ENCODE assay signal across 9 cellular contexts in the genomic region with DNA sequence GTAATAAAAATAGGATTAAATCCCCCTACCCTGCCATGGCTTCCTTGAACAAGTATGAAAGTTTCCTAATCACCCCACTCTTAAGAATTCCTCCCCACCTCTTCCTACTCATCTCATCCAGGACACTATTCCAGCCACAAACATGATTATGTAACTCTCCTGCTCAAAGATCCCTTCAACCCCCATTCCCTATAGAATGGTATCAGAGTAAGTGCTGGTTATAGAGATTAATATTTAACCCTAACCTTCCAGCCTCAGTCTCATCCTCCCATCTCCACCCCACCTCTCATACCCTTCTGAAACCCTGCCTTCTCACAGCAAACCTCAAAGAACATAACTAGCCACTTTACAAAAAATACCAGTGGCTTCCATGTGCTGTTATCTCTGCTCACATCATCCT.
DNase-seq lines count a peak whose midpoint lies in the region; TF ChIP-seq lines count a peak whose summit lies in the region.
"Had no signal": no experiment of that assay in that cellular context is flagged by ENCODE, and none has a peak within 500 bp of the region (broad histone marks: within the 10 kb centered on the region; RNA-seq: fewer than 3 reads in every experiment).

No MANE protein-coding gene starts in this region.

- DNase-seq in HFFc6 (no peak), ascending aorta (ENCODE audit: low spot score in 2 of 2) (no peak), inferior parietal cortex (ENCODE audit: extremely low spot score) (no peak), globus pallidus (ENCODE audit: low spot score) (no peak), foreskin fibroblast (no peak)
- DNase-seq in stimulated activated CD4-positive, alpha-beta T cell treated with anti-CD3 and anti-CD28 coated beads, Interleukin-2, amount 100 ng/mL, for 24 hours, result no peak
- DNase-seq: CD8-positive, alpha-beta T cell had no signal

- no peak overlapping the region for H3K4me3 Mint-ChIP-seq in HFFc6
- H3K4me3 Mint-ChIP-seq: CD8-positive, alpha-beta T cell had no signal

- H3K36me3 Mint-ChIP-seq in HFFc6 (ENCODE audit: low read depth), result peaks cover 9% of the 10 kb centered on the region

- peak overlapping the region; percentile 78 for H3K27ac ChIP-seq in C4-2B
- H3K27ac ChIP-seq in ascending aorta, result peak overlapping the region; percentile 61 to 67
- H3K27ac ChIP-seq in muscle layer of duodenum (ENCODE audit: low read length), result peak overlapping the region; percentile 76

- H3K9me3 Mint-ChIP-seq in HFFc6, result no peaks in the 10 kb centered on the region
- H3K9me3 Mint-ChIP-seq: CD8-positive, alpha-beta T cell had no signal

- no peaks in the 10 kb centered on the region for H3K27me3 ChIP-seq in ascending aorta
- H3K27me3 ChIP-seq in muscle layer of duodenum (ENCODE audit: low read depth, low read length), result no peaks in the 10 kb centered on the region

- no peaks in the 10 kb centered on the region for H3K27me3 Mint-ChIP-seq in HFFc6 (ENCODE audit: insufficient read depth)

- H3K4me1 ChIP-seq in ascending aorta (peaks cover 4 to 14% of the 10 kb centered on the region in 2 donors), muscle layer of duodenum (ENCODE audit: control insufficient read depth in 1 of 2, insufficient read depth in 2 of 2, low read length in 2 of 2) (peaks cover 6 to 10% of the 10 kb centered on the region in 2 donors)

- intact Hi-C loops in ascending aorta (cut with DNase I), result no loop called here

- no peak overlapping the region for H3K4me3 ChIP-seq in ascending aorta
- peak overlapping the region in 1 of 2 donors; percentile 12 for H3K4me3 ChIP-seq in muscle layer of duodenum (ENCODE audit: low read depth in 1 of 2, low read length in 2 of 2)
- H3K4me3 ChIP-seq in foreskin fibroblast (ENCODE audit: low read depth in 1 of 2, low read length in 2 of 2), result no peak overlapping the region

- no peaks in the 10 kb centered on the region for H3K9me3 ChIP-seq in ascending aorta
- H3K9me3 ChIP-seq in muscle layer of duodenum (ENCODE audit: control insufficient read depth in 1 of 2, low read length in 2 of 2), result no peaks in the 10 kb centered on the region

- TF ChIP-seq CTCF in C4-2B (conservative IDR thresholded peaks at IDR 0.05), result no peak
- TF ChIP-seq CTCF in HFFc6 (IDR thresholded peaks at IDR 0.05), result no peak
- no peak for TF ChIP-seq CTCF in ascending aorta (IDR thresholded peaks at IDR 0.05)
- TF ChIP-seq CTCF in foreskin fibroblast (IDR thresholded peaks at IDR 0.05; ENCODE audit: low read depth, low read length), result no peak

- H3K27ac Mint-ChIP-seq in HFFc6, result peak overlapping the region; percentile 72
- H3K27ac Mint-ChIP-seq: CD8-positive, alpha-beta T cell had no signal

- H3K4me1 Mint-ChIP-seq in HFFc6 (ENCODE audit: low read depth), result peaks cover 21% of the 10 kb centered on the region

- H3K36me3 ChIP-seq in ascending aorta (no peaks in the 10 kb centered on the region), muscle layer of duodenum (ENCODE audit: control insufficient read depth in 1 of 2, insufficient read depth in 2 of 2, low read length in 2 of 2) (no peaks in the 10 kb centered on the region)
